Comparison of ENCODE assay signal across 18 cellular contexts in genomic region chr1:62676606-62677356, GRCh38. TPM values are rescaled to one million over a fixed set of nuclear protein-coding genes. Genes with fewer than 3 reads are reported as not detected.
DNase-seq lines count a peak whose midpoint lies in the region; ATAC-seq, FAIRE-seq and TF ChIP-seq lines count a peak whose summit lies in the region.
"Had no signal": no experiment of that assay in that cellular context is flagged by ENCODE, and none has a peak within 500 bp of the region (broad histone marks: within the 10 kb centered on the region; RNA-seq: fewer than 3 reads in every experiment).

No MANE protein-coding gene starts in this region.

- no peak for TF ChIP-seq POLR2A in H1 (IDR thresholded peaks at IDR 0.05; ENCODE audit: control extremely low read depth in 1 of 2, low read depth in 2 of 2, low read length in 2 of 2)

- 91% methylated on average over 2 of the region's 2 CpGs; no CpG with 5 or more reads in 1 of the 2 experiments for WGBS in H1 (ENCODE audit: extremely low coverage in 1 of 2, insufficient coverage in 1 of 2, insufficient read length in 1 of 2, insufficient replicate concordance in 2 of 2, low coverage in 1 of 2, low lambda C conversion rate in 2 of 2, missing lambda C conversion rate in 1 of 2), 2 experiments

- no peak overlapping the region for H3K4me3 Mint-ChIP-seq in activated CD4-positive, alpha-beta memory T cell treated with anti-CD3 and anti-CD28 coated beads for 36 hours
- H3K4me3 Mint-ChIP-seq in activated CD4-positive, alpha-beta memory T cell treated with anti-CD3 and anti-CD28 coated beads, Interleukin-2, amount 10 ng/mL, durations not matched to agents 7 days and 5 days = no peak overlapping the region

- H2BK120ac ChIP-seq in H1 (replicated peaks; ENCODE audit: low read depth, low read length) = no peak overlapping the region

- H3K27me3 ChIP-seq in PC-3 (ENCODE audit: low read length) (no peaks in the 10 kb centered on the region), H1 (replicated peaks in 1 of 4; ENCODE audit: control insufficient read depth in 3 of 4, extremely low read depth in 1 of 4, insufficient read depth in 3 of 4, low read length in 3 of 4) (no peaks in the 10 kb centered on the region)
- H3K27me3 ChIP-seq: esophagus squamous epithelium, SJSA1, tibial nerve had no signal

- no peaks in the 10 kb centered on the region for H3F3A ChIP-seq in PC-3 (ENCODE audit: low read length, unreplicated experiment)

- H3K23ac ChIP-seq in H1 (ENCODE audit: insufficient read length) = no peak overlapping the region

- H4K91ac ChIP-seq in H1 (replicated peaks; ENCODE audit: insufficient read length, low read length) = no peak overlapping the region

- H3K56ac ChIP-seq in H1 (replicated peaks; ENCODE audit: insufficient read length, low read depth, low read length) = no peak overlapping the region

- peak; percentile 53 for ATAC-seq in PC-3
- ATAC-seq: activated CD4-positive, CD25-positive, alpha-beta regulatory T cell treated with anti-CD3 and anti-CD28 coated beads, Interleukin-2, amount 50 U/mL, for 24 hours had no signal

- no peak overlapping the region for H3K18ac ChIP-seq in H1 (ENCODE audit: extremely low read depth, low read length)

- no peak overlapping the region for H4K5ac ChIP-seq in H1 (ENCODE audit: insufficient read length, low read depth, low read length)

- intact Hi-C loops in activated CD4-positive, alpha-beta memory T cell treated with anti-CD3 and anti-CD28 coated beads for 36 hours (cut with micrococcal nuclease) = no loop called here
- intact Hi-C loops in PC-3 (cut with micrococcal nuclease) = no loop called here

- no peaks in the 10 kb centered on the region for H3K27me3 Mint-ChIP-seq in activated CD4-positive, alpha-beta memory T cell treated with anti-CD3 and anti-CD28 coated beads for 36 hours
- no peaks in the 10 kb centered on the region for H3K27me3 Mint-ChIP-seq in activated CD4-positive, alpha-beta memory T cell treated with anti-CD3 and anti-CD28 coated beads, Interleukin-2, amount 10 ng/mL, durations not matched to agents 7 days and 5 days

- H3K9me3 Mint-ChIP-seq in activated CD4-positive, alpha-beta memory T cell treated with anti-CD3 and anti-CD28 coated beads for 36 hours = no peaks in the 10 kb centered on the region
- H3K9me3 Mint-ChIP-seq in activated CD4-positive, alpha-beta memory T cell treated with anti-CD3 and anti-CD28 coated beads, Interleukin-2, amount 10 ng/mL, durations not matched to agents 7 days and 5 days = no peaks in the 10 kb centered on the region

- H3K79me2 ChIP-seq in PC-3 (ENCODE audit: low read length) (peaks cover 74% of the 10 kb centered on the region), H1 (ENCODE audit: control insufficient read depth in 1 of 2, insufficient read depth in 2 of 2, low read length in 2 of 2) (peaks cover 0 to 71% of the 10 kb centered on the region in 2 experiments; a peak in 2 of 4 replicates)

- TF ChIP-seq EP300 in H1 (IDR thresholded peaks at IDR 0.05; ENCODE audit: borderline replicate concordance in 1 of 2, low read depth in 2 of 2, low read length in 2 of 2) = no peak

- H3K9me3 ChIP-seq in PC-3 (ENCODE audit: low read length) = no peaks in the 10 kb centered on the region
- H3K9me3 ChIP-seq in H1 (ENCODE audit: insufficient read depth in 2 of 2, low read depth in 1 of 2, low read length in 1 of 2) = no peaks in the 10 kb centered on the region
- H3K9me3 ChIP-seq: esophagus squamous epithelium, SJSA1, tibial nerve had no signal

- peak overlapping the region; percentile 6 for H3K27ac Mint-ChIP-seq in activated CD4-positive, alpha-beta memory T cell treated with anti-CD3 and anti-CD28 coated beads for 36 hours
- H3K27ac Mint-ChIP-seq in activated CD4-positive, alpha-beta memory T cell treated with anti-CD3 and anti-CD28 coated beads, Interleukin-2, amount 10 ng/mL, durations not matched to agents 7 days and 5 days = no peak overlapping the region

- H3K36me3 ChIP-seq in PC-3 (ENCODE audit: low read depth, low read length) (no peaks in the 10 kb centered on the region), H1 (ENCODE audit: control insufficient read depth in 2 of 4, insufficient read depth in 4 of 4, low read length in 3 of 4) (no peaks in the 10 kb centered on the region)
- H3K36me3 ChIP-seq: SJSA1 had no signal

- H2AFZ ChIP-seq in PC-3 (ENCODE audit: low read length) (no peak overlapping the region), H1 (ENCODE audit: low read length) (no peak overlapping the region)

- H3K4me3 ChIP-seq in PC-3 (ENCODE audit: low read length) (no peak overlapping the region), H1 (ENCODE audit: extremely low read depth in 1 of 4, insufficient read depth in 2 of 4, low read depth in 3 of 4, low read length in 4 of 4) (no peak overlapping the region)
- H3K4me3 ChIP-seq: esophagus squamous epithelium, SJSA1, tibial nerve had no signal

- H3K14ac ChIP-seq in H1 (ENCODE audit: insufficient read length) = no peak overlapping the region

- H3K27ac ChIP-seq in PC-3 (ENCODE audit: low read length) (no peak overlapping the region), H1 (ENCODE audit: low read depth, low read length) (no peak overlapping the region)
- H3K27ac ChIP-seq: esophagus squamous epithelium, SJSA1 had no signal

- H3K4me1 ChIP-seq in PC-3 (ENCODE audit: insufficient read depth, low read length) (peaks cover 7% of the 10 kb centered on the region; the same call in 1 of the 2 replicates), H1 (replicated peaks in 1 of 4; ENCODE audit: control insufficient read depth in 3 of 4, insufficient read depth in 4 of 4, low read length in 3 of 4) (peaks cover 0 to 5% (median under 1%) of the 10 kb centered on the region in 4 experiments; a peak in 2 of 7 replicates)

- POLR2A ChIA-PET in activated CD4-positive, alpha-beta memory T cell treated with anti-CD3 and anti-CD28 coated beads for 36 hours (lab: Charles Lee) = interaction anchor here (0.8 kb wide), 1 partner anchor 12 kb away, joined by 4 read pairs; the partner anchor contains the start of gene DOCK7
- POLR2A ChIA-PET in activated CD4-positive, alpha-beta memory T cell treated with anti-CD3 and anti-CD28 coated beads, Interleukin-2, amount 10 ng/mL, durations not matched to agents 7 days and 5 days (lab: Charles Lee) = no interaction called here
- POLR2A ChIA-PET in PC-3 (lab: Charles Lee; ENCODE audit: unreplicated experiment) = interaction anchor here (0.7 kb wide), 1 partner anchor 59 kb away, joined by 3 read pairs; no protein-coding TSS in a partner anchor
- POLR2A ChIA-PET in H1 (lab: Charles Lee; ENCODE audit: partially characterized antibody) = interaction anchor here (1.2 kb wide), 1 partner anchor 11 kb away, joined by 5 read pairs; no protein-coding TSS in a partner anchor

- no peak overlapping the region for H2BK20ac ChIP-seq in H1 (ENCODE audit: low read length)

- TF ChIP-seq RAD21 in H1 (IDR thresholded peaks at IDR 0.05 in 1 of 2, conservative IDR thresholded peaks at IDR 0.05 in 1 of 2; ENCODE audit: low read depth in 2 of 2, low read length in 2 of 2) = no peak

- no peak overlapping the region for H3K4me2 ChIP-seq in PC-3 (ENCODE audit: low read length)
- H3K4me2 ChIP-seq in H1 (ENCODE audit: insufficient read depth in 1 of 2, low read depth in 2 of 2, low read length in 2 of 2) = peak overlapping the region; percentile 14 to 33; a peak in 3 of 4 replicates

- peak; percentile 19 for FAIRE-seq in H1 (lab: Jason Lieb, UNC)
- FAIRE-seq: kidney had no signal

- H3K4ac ChIP-seq in H1 (replicated peaks; ENCODE audit: insufficient read length, low read depth, low read length) = no peak overlapping the region

- no peak overlapping the region for H2BK5ac ChIP-seq in H1 (ENCODE audit: low read depth, low read length)

- TF ChIP-seq CTCF in PC-3 (conservative IDR thresholded peaks at IDR 0.05; ENCODE audit: low read depth, low read length) = no peak
- no peak for TF ChIP-seq CTCF in H1 (IDR thresholded peaks at IDR 0.05; ENCODE audit: control extremely low read depth in 1 of 3, insufficient read depth in 1 of 3, low read depth in 1 of 3, low read length in 3 of 3)

- H3K4me1 Mint-ChIP-seq in activated CD4-positive, alpha-beta memory T cell treated with anti-CD3 and anti-CD28 coated beads for 36 hours (ENCODE audit: low read depth) = peaks cover 10% of the 10 kb centered on the region
- H3K4me1 Mint-ChIP-seq in activated CD4-positive, alpha-beta memory T cell treated with anti-CD3 and anti-CD28 coated beads, Interleukin-2, amount 10 ng/mL, durations not matched to agents 7 days and 5 days = no peaks in the 10 kb centered on the region

- H2BK12ac ChIP-seq in H1 (ENCODE audit: low read depth, low read length) = no peak overlapping the region

- H2AK5ac ChIP-seq in H1 (ENCODE audit: low read depth, low read length) = no peak overlapping the region

- H4K20me1 ChIP-seq in PC-3 (ENCODE audit: low read length) (peaks cover 10% of the 10 kb centered on the region; the same call in 1 of the 2 replicates), H1 (replicated peaks in 1 of 2; ENCODE audit: control insufficient read depth in 1 of 2, insufficient read depth in 2 of 2, low read length in 2 of 2) (no peaks in the 10 kb centered on the region)

- H2BK15ac ChIP-seq in H1 (ENCODE audit: low read length) = no peak overlapping the region

- H3K9me2 ChIP-seq in PC-3 (replicated peaks; ENCODE audit: low read length) = no peaks in the 10 kb centered on the region

- no peaks in the 10 kb centered on the region for H3K36me3 Mint-ChIP-seq in activated CD4-positive, alpha-beta memory T cell treated with anti-CD3 and anti-CD28 coated beads for 36 hours
- H3K36me3 Mint-ChIP-seq in activated CD4-positive, alpha-beta memory T cell treated with anti-CD3 and anti-CD28 coated beads, Interleukin-2, amount 10 ng/mL, durations not matched to agents 7 days and 5 days (ENCODE audit: low read depth) = no peaks in the 10 kb centered on the region

- H4K8ac ChIP-seq in H1 (ENCODE audit: extremely low read depth, insufficient read depth, low read length) = no peak overlapping the region

- no TSS peak for BruUV-seq in PC-3 (replicated peaks; lab: Mats Ljungman, UMichigan)

- H3K23me2 ChIP-seq in H1 (ENCODE audit: low read depth, low read length) = no peaks in the 10 kb centered on the region; the same call in 1 of the 2 replicates

- CTCF ChIA-PET in activated CD4-positive, alpha-beta memory T cell treated with anti-CD3 and anti-CD28 coated beads for 36 hours (lab: Charles Lee) = no interaction called here
- CTCF ChIA-PET in activated CD4-positive, alpha-beta memory T cell treated with anti-CD3 and anti-CD28 coated beads, Interleukin-2, amount 10 ng/mL, durations not matched to agents 7 days and 5 days (lab: Charles Lee) = no interaction called here
- CTCF ChIA-PET in PC-3 (lab: Charles Lee) (no interaction called here), H1 (lab: Charles Lee; ENCODE audit: partially characterized antibody) (interaction anchor here (0.8 to 1.3 kb wide), 4 partner anchors 12 to 70 kb away, joined by 3 to 5 read pairs (median 3); no protein-coding TSS in a partner anchor)

- no peak for DNase-seq in activated CD4-positive, alpha-beta memory T cell treated with anti-CD3 and anti-CD28 coated beads for 36 hours
- no peak for DNase-seq in activated CD4-positive, alpha-beta memory T cell treated with anti-CD3 and anti-CD28 coated beads, Interleukin-2, amount 10 ng/mL, durations not matched to agents 7 days and 5 days
- DNase-seq in PC-3 (peak; percentile 25), H1 (ENCODE audit: low read depth in 1 of 2, low spot score in 2 of 2) (no peak), stromal cell of bone marrow (ENCODE audit: low read depth) (peak; percentile 24), OCI-M2 (lab: John Stamatoyannopoulos, UW; ENCODE audit: unreplicated experiment) (no peak), GM19240 (ENCODE audit: insufficient read length, low spot score) (no peak), iPS-NIHi7 (ENCODE audit: extremely low spot score) (no peak)
- DNase-seq: ACHN, activated T-cell treated with anti-CD3 and anti-CD28 coated beads for 4 hours, dermis blood vessel endothelial cell, DND-41, esophagus squamous epithelium, Karpas-422, kidney had no signal

- H3K9ac ChIP-seq in PC-3 (ENCODE audit: low read length) (no peak overlapping the region), H1 (replicated peaks in 1 of 4; ENCODE audit: extremely low read depth in 1 of 4, low read depth in 3 of 4, low read length in 3 of 4) (no peak overlapping the region)

- no peaks in the 10 kb centered on the region; the same call in 1 of the 2 replicates for H3K79me1 ChIP-seq in H1 (ENCODE audit: low read depth, low read length)

RNA-seq across cellular contexts. Expression of gene DOCK7, which starts 11.4 kb away (rescaled TPM):
- 10 to 100 TPM; 15.5 to 20.4 TPM for total RNA-seq in activated CD4-positive, alpha-beta memory T cell treated with anti-CD3 and anti-CD28 coated beads for 36 hours
- 10 to 100 TPM in 1 of 2 experiments, 1 to 10 TPM in 1; 7.6 to 13.5 TPM for total RNA-seq in activated CD4-positive, alpha-beta memory T cell treated with anti-CD3 and anti-CD28 coated beads, Interleukin-2, amount 10 ng/mL, durations not matched to agents 7 days and 5 days
- 70.1 and 81.4 TPM in 2 replicates for total RNA-seq in PC-3 (2014; rRNA removed)
- 28.7 and 33.7 TPM in 2 replicates for total RNA-seq in H1 (2021; fragmentation: NEBNext Ultra II Directional; extraction: Animal tissue kit (Norgen Biotek cat#: 25700))
- polyA plus RNA-seq in H1 (2011; rRNA removed) = 7.9 and 10.2 TPM in 2 replicates
- 16.7 TPM for polyA plus RNA-seq in H1 (2011; cell fraction: cytosol; rRNA removed)
- polyA plus RNA-seq in H1 (2011; cell fraction: nucleus; rRNA removed) = 22.0 TPM
- 17.0 to 44.9 TPM (median 20.4 TPM) in 4 replicates for polyA plus RNA-seq in H1 (2012, experiment 1 of 2)
- polyA plus RNA-seq in H1 (2012, experiment 2 of 2) = 1.6 TPM
- 17.8 TPM for polyA plus RNA-seq in H1 (2013, experiment 1 of 2)
- polyA plus RNA-seq in H1 (2013, experiment 2 of 2) = 13.6 TPM
- polyA minus RNA-seq in H1 (2011; rRNA and poly(A)+ RNA removed) = 48.7 and 122 TPM in 2 replicates
- polyA minus RNA-seq in H1 (2011; cell fraction: cytosol; rRNA and poly(A)+ RNA removed) = 39.7 TPM
- polyA minus RNA-seq in H1 (2011; cell fraction: nucleus; rRNA and poly(A)+ RNA removed) = 94.8 TPM

Comparison
In these comparisons a context has a peak if more than half of its experiments do, and no peak if none do; other contexts are left out.
1. DNase-seq: peak in PC-3 (single experiment) and stromal cell of bone marrow (single experiment); none in activated CD4-positive, alpha-beta memory T cell treated with anti-CD3 and anti-CD28 coated beads for 36 hours (single experiment), activated CD4-positive, alpha-beta memory T cell treated with anti-CD3 and anti-CD28 coated beads, Interleukin-2, amount 10 ng/mL, durations not matched to agents 7 days and 5 days (single experiment), H1 (0 of 2), OCI-M2 (single experiment), GM19240 (single experiment) and iPS-NIHi7 (single experiment).